In the genomic region with DNA sequence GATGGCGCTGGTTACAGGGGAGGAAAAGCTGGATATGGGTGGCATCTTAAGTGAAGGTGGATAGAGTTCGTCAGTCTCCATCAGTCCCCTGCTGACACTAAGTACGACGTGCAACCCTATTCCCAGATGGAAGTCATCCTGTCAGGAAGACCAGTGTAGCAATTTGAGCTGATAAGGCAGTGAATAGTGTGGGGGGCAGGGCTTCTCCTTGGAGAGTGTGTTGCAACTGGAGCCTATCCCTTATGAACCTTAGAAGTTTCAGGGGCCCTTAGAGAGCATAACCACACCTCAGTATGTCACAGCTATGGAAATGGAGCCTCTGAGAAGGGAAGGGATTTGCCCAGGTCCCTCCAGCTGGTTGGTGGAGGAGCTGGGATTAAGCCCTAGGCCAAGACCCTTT, we compare ENCODE assay signal across 22 cellular contexts. TPM values are rescaled to one million over a fixed set of nuclear protein-coding genes. Genes with fewer than 3 reads are reported as not detected.
DNase-seq lines count a peak whose midpoint lies in the region; TF ChIP-seq lines count a peak whose summit lies in the region.
"Had no signal": no experiment of that assay in that cellular context is flagged by ENCODE, and none has a peak within 500 bp of the region (broad histone marks: within the 10 kb centered on the region; RNA-seq: fewer than 3 reads in every experiment).

No MANE protein-coding gene starts in this region.

- peak overlapping the region; percentile 44 for H3K27ac Mint-ChIP-seq in neural crest cell (ENCODE audit: unreplicated experiment)
- H3K27ac Mint-ChIP-seq: GM23338, H9 had no signal

- peak; percentile 51 for DNase-seq in NCI-H1092 (lab: John Stamatoyannopoulos, UW)
- no peak for DNase-seq in NCI-H1092 treated with DMSO at 0.1 percent for 48 hours (lab: John Stamatoyannopoulos, UW)
- DNase-seq in NCI-H524 (lab: John Stamatoyannopoulos, UW), result peak; percentile 46 to 77
- peak; percentile 70 for DNase-seq in esophagus muscularis mucosa (ENCODE audit: extremely low spot score)
- DNase-seq in neural crest cell (ENCODE audit: low read depth, low spot score), result no peak
- DNase-seq in RWPE1 (ENCODE audit: low spot score), result no peak
- DNase-seq in SK-N-DZ (ENCODE audit: low spot score), result no peak
- no peak for DNase-seq in SKM-1 treated with dmso at 0.1 percent for 144 hours (lab: John Stamatoyannopoulos, UW; ENCODE audit: unreplicated experiment)
- DNase-seq: 8988T, ACHN, H9, Karpas-422, NCI-H1436 treated with DMSO at 0.1 percent for 48 hours, NCI-H187 treated with DMSO at 0.1 percent for 48 hours, NCI-H526, RPMI8226 had no signal

- peaks cover 42% of the 10 kb centered on the region for H3K36me3 Mint-ChIP-seq in neural crest cell (ENCODE audit: low read depth)

- H3K9me3 Mint-ChIP-seq in neural crest cell, result peaks cover 5% of the 10 kb centered on the region

- H3K9me3 ChIP-seq in esophagus muscularis mucosa, result peaks cover 0 to 11% (median 5%) of the 10 kb centered on the region in 4 donors

- intact Hi-C loops in esophagus muscularis mucosa (cut with DNase I), result no loop called here

- H3K4me3 ChIP-seq in esophagus muscularis mucosa, result no peak overlapping the region
- H3K4me3 ChIP-seq: GM23338 had no signal

- no peak for TF ChIP-seq POLR2A in esophagus muscularis mucosa (IDR thresholded peaks at IDR 0.05; ENCODE audit: low read depth)

- no peaks in the 10 kb centered on the region for H3K4me1 ChIP-seq in esophagus muscularis mucosa

- TF ChIP-seq CTCF in esophagus muscularis mucosa (IDR thresholded peaks at IDR 0.05) (no peak), neural crest cell (conservative IDR thresholded peaks at IDR 0.05) (no peak), RWPE1 (conservative IDR thresholded peaks at IDR 0.05; ENCODE audit: low read depth) (no peak)

- H3K27me3 Mint-ChIP-seq in neural crest cell (ENCODE audit: low read depth), result no peaks in the 10 kb centered on the region

- no peaks in the 10 kb centered on the region for H3K4me1 Mint-ChIP-seq in neural crest cell

- no peak overlapping the region for H3K4me3 Mint-ChIP-seq in neural crest cell
- H3K4me3 Mint-ChIP-seq: GM23338, H9 had no signal

- 89% methylated on average over 4 of the region's 4 CpGs for WGBS in esophagus muscularis mucosa

- H3K27ac ChIP-seq in esophagus muscularis mucosa (replicated peaks in 1 of 4) (no peak overlapping the region), RWPE1 (no peak overlapping the region)

- CTCF ChIA-PET in RWPE1 (lab: Yijun Ruan, JAX), result interaction anchor here (0.7 kb wide), 1 partner anchor 557 kb away, joined by 3 read pairs; no protein-coding TSS in a partner anchor

- peaks cover 22 to 85% (median 48%) of the 10 kb centered on the region in 4 donors for H3K36me3 ChIP-seq in esophagus muscularis mucosa

- POLR2A ChIA-PET in RWPE1 (lab: Yijun Ruan, JAX; ENCODE audit: low non-redundant PET), result no interaction called here

- no peaks in the 10 kb centered on the region for H3K27me3 ChIP-seq in esophagus muscularis mucosa

- no peak for TF ChIP-seq EP300 in esophagus muscularis mucosa (IDR thresholded peaks at IDR 0.05)

RNA-seq across cellular contexts. Expression of a gene that starts 36.1 kb away (rescaled TPM):
- total RNA-seq in esophagus muscularis mucosa (under 1 TPM in 3 of 4 donors, not detected in 1; 0.17 to 0.83 (median 0.29) TPM), neural crest cell (0.09 TPM in 1 of 2 replicates, not detected in the other)
- polyA plus RNA-seq in SK-N-DZ (2014; cell fraction: cytosol; rRNA removed), result not detected in 2 replicates
- polyA plus RNA-seq in SK-N-DZ (2014; cell fraction: nucleus; rRNA removed), result not detected in 2 replicates
- total RNA-seq: Daoy, G401, HT-29, SK-MEL-5 had no signal
- polyA plus RNA-seq: BJ had no signal

RNA-seq across cellular contexts. Expression of a gene that starts 37.1 kb away (rescaled TPM):
- 10 to 100 TPM; 10.4 to 16.2 (median 13.3) TPM for total RNA-seq in esophagus muscularis mucosa
- 20.5 and 21.6 TPM in 2 replicates for total RNA-seq in neural crest cell
- polyA plus RNA-seq in SK-N-DZ (2014; cell fraction: cytosol; rRNA removed), result 6.3 and 6.8 TPM in 2 replicates
- polyA plus RNA-seq in SK-N-DZ (2014; cell fraction: nucleus; rRNA removed), result 24.4 and 27.1 TPM in 2 replicates

Comparison
In these comparisons a context has a peak if more than half of its experiments do, and no peak if none do; other contexts are left out.
1. DNase-seq: peak in NCI-H1092 (single experiment), NCI-H524 (2 of 2) and esophagus muscularis mucosa (single experiment); none in NCI-H1092 treated with DMSO at 0.1 percent for 48 hours (single experiment), neural crest cell (single experiment), RWPE1 (single experiment), SK-N-DZ (single experiment) and SKM-1 treated with dmso at 0.1 percent for 144 hours (single experiment).